Comparison of ENCODE assay signal across 7 cellular contexts in the genomic region with DNA sequence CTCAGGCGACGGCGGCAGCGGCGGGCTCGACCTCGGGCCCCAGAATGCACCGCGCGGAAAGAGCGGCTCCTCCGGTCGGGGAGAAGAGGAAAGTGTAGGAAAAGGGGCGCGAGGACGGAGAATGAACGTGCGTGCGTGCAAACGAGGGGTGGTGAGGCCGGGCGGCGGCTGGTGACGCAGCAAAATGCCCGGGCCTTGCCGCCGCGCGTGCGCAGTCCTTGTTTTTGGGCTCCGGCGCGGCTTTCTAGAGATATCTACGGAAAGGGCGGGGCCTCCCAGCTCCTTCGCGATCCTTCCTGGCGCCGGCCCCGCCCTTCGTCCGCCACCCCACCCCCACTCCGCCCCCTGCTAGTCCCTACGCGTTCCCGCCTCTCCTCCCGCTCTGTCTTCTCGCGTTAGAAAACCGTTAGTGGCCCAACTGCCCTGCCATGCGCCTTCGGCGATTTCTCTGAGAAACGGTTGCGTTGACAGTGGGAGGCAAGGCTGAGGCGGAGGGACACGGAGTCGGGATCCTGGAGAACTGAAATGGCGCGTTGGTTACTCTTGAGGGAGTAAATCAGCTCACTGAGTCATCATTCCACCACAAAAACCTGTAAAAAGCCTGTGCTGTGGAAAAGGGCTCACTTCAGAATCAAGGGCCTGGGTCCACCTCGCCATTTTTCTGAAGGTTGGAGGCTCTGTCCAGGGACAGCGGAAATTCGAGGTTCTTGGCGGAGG.
A peak's percentile ranks its signal among the peaks of the same experiment; 100 is the strongest.
DNase-seq lines count a peak whose midpoint lies in the region; ATAC-seq and TF ChIP-seq lines count a peak whose summit lies in the region.

PTGES3 (minus strand) TSS at position 156 of the 717 bp plus-strand sequence. CDS start 285 bp downstream, outside the sequence.

- peak; percentile 38 for ATAC-seq in GM18508 (IDR thresholded peaks at IDR 0.05; ENCODE audit: insufficient read depth, unreplicated experiment)
- ATAC-seq in HG03025 (IDR thresholded peaks at IDR 0.05; ENCODE audit: low FRiP score, unreplicated experiment): peak; percentile 65

- TF ChIP-seq CTCF in retinal pigment epithelial cell (conservative IDR thresholded peaks at IDR 0.05; ENCODE audit: low read depth, low read length): no peak

- DNase-seq in NCI-H2081 (lab: John Stamatoyannopoulos, UW) (peak; percentile 98 to 99), T1000 (lab: John Stamatoyannopoulos, UW) (peak; percentile 99), astrocyte of the hippocampus (ENCODE audit: low read depth, low spot score) (peak; percentile 99), hippocampal formation (lab: John Stamatoyannopoulos, UW) (peak; percentile 97 to 98), retinal pigment epithelial cell (ENCODE audit: low read depth) (peak; percentile 86)

- H3K4me3 ChIP-seq in retinal pigment epithelial cell (ENCODE audit: low read length): peak within 1 kb of the TSS; percentile 98

Comparison
In these comparisons a context has a peak if more than half of its experiments do, and no peak if none do; other contexts are left out.
1. Peak in every context shown above with its lines: DNase-seq, ATAC-seq and H3K4me3 ChIP-seq.